Comparison of ENCODE assay signal across 8 cellular contexts in genomic region chr17:32266389-32267269, GRCh38. TPM values are rescaled to one million over a fixed set of nuclear protein-coding genes. Genes with fewer than 3 reads are reported as not detected.
A peak's percentile ranks its signal among the peaks of the same experiment; 100 is the strongest.
DNase-seq lines count a peak whose midpoint lies in the region; ATAC-seq and TF ChIP-seq lines count a peak whose summit lies in the region.

No MANE protein-coding gene starts in this region.

- H2BK20ac ChIP-seq in IMR-90 (ENCODE audit: low read depth, low read length): no peak overlapping the region

- in situ Hi-C loops in IMR-90 (cut with MboI; ENCODE audit: low sequenced_read_pairs): no loop called here

- ATAC-seq in IMR-90 (ENCODE audit: low read depth): peak; percentile 9
- no peak for ATAC-seq in HG02763 (IDR thresholded peaks at IDR 0.05; ENCODE audit: unreplicated experiment)
- ATAC-seq in HG03097 (IDR thresholded peaks at IDR 0.05; ENCODE audit: low FRiP score, unreplicated experiment): no peak
- no peak for ATAC-seq in HG03521 (IDR thresholded peaks at IDR 0.05; ENCODE audit: unreplicated experiment)

- DNase-seq in AG09309 (ENCODE audit: low read depth) (no peak), IMR-90 (no peak), iPS DF 6.9 (ENCODE audit: low read depth, low spot score) (no peak), spleen (peak; percentile 72)
- peak; percentile 22 for DNase-seq in activated naive CD4-positive, alpha-beta T cell treated with anti-CD3 and anti-CD28 coated beads for 36 hours

- H3K4me1 ChIP-seq in IMR-90 (ENCODE audit: control insufficient read depth, insufficient read depth, low read length) (no peaks in the 10 kb centered on the region; the same call in 1 of the 2 replicates), iPS DF 6.9 (ENCODE audit: control insufficient read depth, insufficient read depth, low read length) (peaks cover 5% of the 10 kb centered on the region), spleen (peaks cover 7 to 32% (median 26%) of the 10 kb centered on the region in 6 donors)

- peaks cover 13% of the 10 kb centered on the region for H3K4me1 Mint-ChIP-seq in activated naive CD4-positive, alpha-beta T cell treated with anti-CD3 and anti-CD28 coated beads for 36 hours (ENCODE audit: low read depth)

- TF ChIP-seq CTCF in AG09309 (IDR thresholded peaks at IDR 0.05; ENCODE audit: control insufficient read depth, insufficient read depth, low read depth, low read length, missing control alignments): no peak
- TF ChIP-seq CTCF in IMR-90 (conservative IDR thresholded peaks at IDR 0.05; ENCODE audit: low read depth, low read length): no peak
- TF ChIP-seq CTCF in spleen (IDR thresholded peaks at IDR 0.05 in 8 of 11, conservative IDR thresholded peaks at IDR 0.05 in 3 of 11): no peak

- no peak overlapping the region for H3K23ac ChIP-seq in IMR-90 (ENCODE audit: low read depth, low read length)

- H3K56ac ChIP-seq in IMR-90 (ENCODE audit: extremely low read depth, insufficient read depth, low read length): no peak overlapping the region

- H3K9me3 Mint-ChIP-seq in activated naive CD4-positive, alpha-beta T cell treated with anti-CD3 and anti-CD28 coated beads for 36 hours: no peaks in the 10 kb centered on the region

- no peaks in the 10 kb centered on the region for H3K36me3 Mint-ChIP-seq in activated naive CD4-positive, alpha-beta T cell treated with anti-CD3 and anti-CD28 coated beads for 36 hours (ENCODE audit: low read depth)

- H3K4me3 ChIP-seq in AG09309 (ENCODE audit: control insufficient read depth, low read depth, low read length) (peak overlapping the region; percentile 43), IMR-90 (ENCODE audit: insufficient read depth, low read depth, low read length) (peak overlapping the region; percentile 24), iPS DF 6.9 (ENCODE audit: low read length) (peak overlapping the region; percentile 79), spleen (peak overlapping the region; percentile 50 to 83 (median 62))

- H4K5ac ChIP-seq in IMR-90 (ENCODE audit: low read depth, low read length): no peak overlapping the region

- peak overlapping the region; percentile 54 for H3K4me3 Mint-ChIP-seq in activated naive CD4-positive, alpha-beta T cell treated with anti-CD3 and anti-CD28 coated beads for 36 hours

- CTCF ChIA-PET in IMR-90 (lab: Yijun Ruan, JAX): no interaction called here
- CTCF ChIA-PET in activated naive CD4-positive, alpha-beta T cell treated with anti-CD3 and anti-CD28 coated beads for 36 hours (lab: Charles Lee): no interaction called here

- H3K9me1 ChIP-seq in IMR-90 (ENCODE audit: insufficient read depth, low read length): peaks cover 5% of the 10 kb centered on the region; the same call in 1 of the 2 replicates

- H2BK5ac ChIP-seq in IMR-90 (ENCODE audit: low read depth, low read length, poor library complexity, severe bottlenecking): no peak overlapping the region

- no peak overlapping the region for H3K9ac ChIP-seq in IMR-90 (ENCODE audit: low read depth, low read length)

- no peak overlapping the region for H2BK15ac ChIP-seq in IMR-90 (ENCODE audit: low read depth, low read length)

- peaks cover 50% of the 10 kb centered on the region for H3K27me3 Mint-ChIP-seq in activated naive CD4-positive, alpha-beta T cell treated with anti-CD3 and anti-CD28 coated beads for 36 hours (ENCODE audit: low read depth)

- no peaks in the 10 kb centered on the region for H3K79me1 ChIP-seq in IMR-90 (ENCODE audit: low read depth in 1 of 2, low read length in 2 of 2)

- no peak overlapping the region for H3K14ac ChIP-seq in IMR-90 (replicated peaks; ENCODE audit: low read depth, low read length)

- intact Hi-C loops in IMR-90 (cut with micrococcal nuclease) (no loop called here), spleen (cut with DNase I; ENCODE audit: low total_unique reads) (no loop called here)
- intact Hi-C loops in activated naive CD4-positive, alpha-beta T cell treated with anti-CD3 and anti-CD28 coated beads for 36 hours (cut with micrococcal nuclease): no loop called here

- no peak overlapping the region for H2BK120ac ChIP-seq in IMR-90 (ENCODE audit: low read depth, low read length)

- H2AK9ac ChIP-seq in IMR-90 (replicated peaks; ENCODE audit: low read depth, low read length, poor library complexity): no peak overlapping the region

- dilution Hi-C loops in IMR-90 (cut with HindIII; ENCODE audit: low sequenced_read_pairs, unreplicated experiment): no loop called here

- WGBS in IMR-90 (ENCODE audit: extremely low coverage in 2 of 2, insufficient read length in 1 of 2), 2 experiments: 0% methylated on average over 20 of the region's 78 CpGs; no CpG with 5 or more reads in 1 of the 2 experiments
- no CpG with 5 or more reads among the region's 78 CpGs for WGBS in iPS DF 6.9 (ENCODE audit: insufficient coverage, insufficient read length)
- WGBS in spleen, 5 donors: 0 to 1% (median 1%) methylated on average over 51 to 78 of the region's 78 CpGs

- peak overlapping the region; percentile 39 for H3K4me2 ChIP-seq in IMR-90 (ENCODE audit: low read depth, low read length)

- H3K36me3 ChIP-seq in IMR-90 (ENCODE audit: control insufficient read depth, insufficient read depth, low read length): no peaks in the 10 kb centered on the region
- H3K36me3 ChIP-seq in iPS DF 6.9 (ENCODE audit: control insufficient read depth, insufficient read depth, low read length): no peaks in the 10 kb centered on the region
- no peaks in the 10 kb centered on the region for H3K36me3 ChIP-seq in spleen

- POLR2A ChIA-PET in IMR-90 (lab: Charles Lee; ENCODE audit: unreplicated experiment): no interaction called here

- H4K20me1 ChIP-seq in IMR-90 (ENCODE audit: insufficient read depth, low read length): no peaks in the 10 kb centered on the region; the same call in none of the 2 replicates

- no peak overlapping the region for H2AK5ac ChIP-seq in IMR-90 (ENCODE audit: low read depth, low read length)

- H2AFZ ChIP-seq in IMR-90 (replicated peaks; ENCODE audit: low read length, poor library complexity): peak overlapping the region; percentile 79

- no peak overlapping the region for H3K18ac ChIP-seq in IMR-90 (ENCODE audit: low read depth, low read length)

- no TSS peak for BruUV-seq in IMR-90 (replicated peaks; lab: Mats Ljungman, UMichigan)

- no peak overlapping the region for H4K8ac ChIP-seq in IMR-90 (ENCODE audit: low read depth in 2 of 2, low read length in 2 of 2)

- TF ChIP-seq RAD21 in IMR-90 (IDR thresholded peaks at IDR 0.05; ENCODE audit: low read length): no peak

- no peak overlapping the region for H4K91ac ChIP-seq in IMR-90 (ENCODE audit: insufficient read depth, low read depth, low read length)

- peaks cover 80% of the 10 kb centered on the region for H3K27me3 ChIP-seq in IMR-90 (ENCODE audit: control insufficient read depth, insufficient read depth, low read length)
- H3K27me3 ChIP-seq in iPS DF 6.9 (ENCODE audit: control insufficient read depth, insufficient read depth, low read length): peaks cover 14% of the 10 kb centered on the region; the same call in 1 of the 2 replicates
- peaks cover 6 to 91% (median 36%) of the 10 kb centered on the region in 7 donors for H3K27me3 ChIP-seq in spleen (replicated peaks in 1 of 7)

- H3K27ac Mint-ChIP-seq in activated naive CD4-positive, alpha-beta T cell treated with anti-CD3 and anti-CD28 coated beads for 36 hours: no peak overlapping the region

- TF ChIP-seq POLR2A in IMR-90 (IDR thresholded peaks at IDR 0.05; ENCODE audit: low read depth, low read length): no peak
- TF ChIP-seq POLR2A in spleen (IDR thresholded peaks at IDR 0.05): no peak

- H3K4ac ChIP-seq in IMR-90 (ENCODE audit: low read depth, low read length): no peak overlapping the region

- H3K27ac ChIP-seq in IMR-90 (ENCODE audit: insufficient read depth, low read length) (no peak overlapping the region), iPS DF 6.9 (ENCODE audit: low read length) (no peak overlapping the region), spleen (no peak overlapping the region)

- H3K9me3 ChIP-seq in IMR-90 (ENCODE audit: control insufficient read depth, insufficient read depth, low read length) (no peaks in the 10 kb centered on the region), iPS DF 6.9 (ENCODE audit: control insufficient read depth, insufficient read depth, low read length) (no peaks in the 10 kb centered on the region), spleen (no peaks in the 10 kb centered on the region)

TF ChIP-seq in IMR-90, 13 proteins besides CTCF, POLR2A, EP300 and RAD21:
- TF ChIP-seq SMC3 (IDR thresholded peaks at IDR 0.05; ENCODE audit: low read depth, low read length): no peak
- no peak for TF ChIP-seq ELK1 (IDR thresholded peaks at IDR 0.05; ENCODE audit: borderline replicate concordance, low read depth, low read length)
- no peak for TF ChIP-seq FOS (IDR thresholded peaks at IDR 0.05; ENCODE audit: low read depth, low read length)
- TF ChIP-seq CEBPB (IDR thresholded peaks at IDR 0.05; ENCODE audit: low read depth, low read length): no peak
- no peak for TF ChIP-seq MAFK (IDR thresholded peaks at IDR 0.05; ENCODE audit: low read depth, low read length)

RNA-seq across cellular contexts. Expression of gene RHBDL3, which starts 1.0 kb away (rescaled TPM):
- total RNA-seq in IMR-90 (2012; rRNA removed): 0.18 and 0.28 TPM in 2 replicates
- 0.09 and 0.11 TPM in 2 replicates for polyA plus RNA-seq in IMR-90 (2012; rRNA removed)
- polyA plus RNA-seq in IMR-90 (2012; cell fraction: cytosol; rRNA removed): 0.07 and 0.35 TPM in 2 replicates
- polyA plus RNA-seq in IMR-90 (2012; cell fraction: nucleus; rRNA removed; ENCODE audit: low replicate concordance): 0.08 and 0.10 TPM in 2 replicates
- total RNA-seq in activated naive CD4-positive, alpha-beta T cell treated with anti-CD3 and anti-CD28 coated beads for 36 hours: not detected
- under 1 TPM in 5 of 7 donors, not detected in 2; 0.07 to 0.72 (median 0.32) TPM for total RNA-seq in spleen
- under 1 TPM in 2 of 3 donors, not detected in 1; 0.06 TPM for polyA plus RNA-seq in spleen

Comparison
In these comparisons a context has a peak if more than half of its experiments do, and no peak if none do; other contexts are left out.
1. DNase-seq: peak in activated naive CD4-positive, alpha-beta T cell treated with anti-CD3 and anti-CD28 coated beads for 36 hours (single experiment) and spleen (single experiment); none in AG09309 (single experiment), IMR-90 (single experiment) and iPS DF 6.9 (single experiment).
2. H3K4me3 ChIP-seq: peak in every context shown above with its lines; median percentile 79 in iPS DF 6.9; 62 in spleen; 43 in AG09309; 24 in IMR-90.